26 cellular contexts compared by ENCODE assay signal in genomic region chr12:93319523-93320045, GRCh38. TPM values are rescaled to one million over a fixed set of nuclear protein-coding genes. Genes with fewer than 3 reads are reported as not detected.
A peak's percentile ranks its signal among the peaks of the same experiment; 100 is the strongest.
DNase-seq lines count a peak whose midpoint lies in the region; ATAC-seq, FAIRE-seq and TF ChIP-seq lines count a peak whose summit lies in the region.
"Had no signal": no experiment of that assay in that cellular context is flagged by ENCODE, and none has a peak within 500 bp of the region (broad histone marks: within the 10 kb centered on the region; RNA-seq: fewer than 3 reads in every experiment).

No MANE protein-coding gene starts in this region.

- H3K4me2 ChIP-seq in K562 (ENCODE audit: insufficient read depth, low read length) = no peak overlapping the region; the same call in 1 of the 2 replicates

- H4K20me1 ChIP-seq in K562 (replicated peaks; ENCODE audit: control insufficient read depth, insufficient read depth, low read length) = no peaks in the 10 kb centered on the region

- BruUV-seq in K562 (replicated peaks; lab: Mats Ljungman, UMichigan) = no TSS peak

- TF ChIP-seq EP300 in K562 (IDR thresholded peaks at IDR 0.05; ENCODE audit: low read length) = no peak

- intact Hi-C loops in K562 (cut with micrococcal nuclease) = loop anchor here (5.0 to 10.0 kb wide), 4 partner anchors 77 to 535 kb away; partner anchors contain the start of gene EEA1

- TF ChIP-seq POLR2A in NB4 (IDR thresholded peaks at IDR 0.05; ENCODE audit: extremely low read depth, insufficient read length) (no peak), K562 (conservative IDR thresholded peaks at IDR 0.05) (no peak)

- 63% methylated on average over 5 of the region's 5 CpGs for WGBS in K562 (ENCODE audit: insufficient coverage, low coverage, missing lambda C conversion rate)

- H3K9me1 ChIP-seq in K562 (ENCODE audit: control insufficient read depth, insufficient read depth, low read length) = no peaks in the 10 kb centered on the region

- H3K9me3 ChIP-seq in K562 (replicated peaks; ENCODE audit: control insufficient read depth, insufficient read depth, low read depth, low read length) = no peaks in the 10 kb centered on the region
- H3K9me3 ChIP-seq: left lung, right atrium auricular region, tibial artery had no signal

- no peak overlapping the region; the same call in 2 of the 3 replicates for H3K27ac ChIP-seq in K562 (ENCODE audit: extremely low read depth, low read depth, low read length)
- H3K27ac ChIP-seq: brain microvascular endothelial cell, left lung, right atrium auricular region, tibial artery had no signal

- H3K4me3 ChIP-seq in NB4 (ENCODE audit: low read depth, low read length) (no peak overlapping the region), K562 (no peak overlapping the region), retinal pigment epithelial cell (ENCODE audit: low read length) (no peak overlapping the region)
- H3K4me3 ChIP-seq: left lung, right atrium auricular region, tibial artery had no signal

- DNase-seq in GM03348 (ENCODE audit: low spot score) (peak; percentile 41), NB4 (ENCODE audit: low read depth) (peak; percentile 60), K562 (ENCODE audit: extremely low read depth in 1 of 4, low spot score in 3 of 4) (no peak), retinal pigment epithelial cell (ENCODE audit: low read depth) (peak; percentile 39), GM13977 (ENCODE audit: low spot score) (no peak)
- DNase-seq in stimulated activated CD4-positive, alpha-beta T cell treated with anti-CD3 and anti-CD28 coated beads, Interleukin-15, amount 100 ng/mL, for 24 hours = no peak
- DNase-seq: activated CD4-positive, alpha-beta T cell treated with anti-CD3 and anti-CD28 coated beads for 36 hours; activated gamma-delta T cell treated with Interleukin-2 at 50 U/mL for 16 hours; activated T-cell treated with anti-CD3 and anti-CD28 coated beads, Interleukin-2, amount 50 U/mL, for 24 hours; brain microvascular endothelial cell; CD8-positive, alpha-beta T cell; effector CD8-positive, alpha-beta T cell; GDM1; H9; hypothalamus; KG1; left lung; mesendoderm; naive thymus-derived CD4-positive, alpha-beta T cell; NCI-H1092 treated with DMSO at 0.1 percent for 48 hours; NCI-H2029 treated with DMSO at 0.1 percent for 48 hours; NK-92 treated with Interleukin-12 subunit alpha and Interleukin-12 subunit beta, amount 100 ng/mL, for 24 hours; stimulated activated naive CD8-positive, alpha-beta T cell treated with anti-CD3 and anti-CD28 coated beads, Interleukin-15, amount 100 ng/mL, for 72 hours; tibial artery had no signal

- peaks cover 7% of the 10 kb centered on the region; the same call in 2 of the 3 replicates for H3K79me2 ChIP-seq in K562 (ENCODE audit: control insufficient read depth, insufficient read depth, low read length)

- POLR2A ChIA-PET in K562 (lab: Yijun Ruan, JAX) = interaction anchor here (0.7 to 1.1 kb wide), 5 partner anchors 11 to 54 kb away, joined by 3 to 4 read pairs (median 3); no protein-coding TSS in a partner anchor

- FAIRE-seq in K562 (lab: Jason Lieb, UNC) = no peak

- peaks cover 17 to 45% of the 10 kb centered on the region in 2 experiments for H3K4me1 ChIP-seq in K562 (replicated peaks in 1 of 2; ENCODE audit: control insufficient read depth in 2 of 2, insufficient read depth in 2 of 2, low read length in 2 of 2)
- H3K4me1 ChIP-seq: left lung had no signal

- no peaks in the 10 kb centered on the region for H3K36me3 ChIP-seq in K562 (ENCODE audit: control insufficient read depth, insufficient read depth, low read length)
- H3K36me3 ChIP-seq: brain microvascular endothelial cell, left lung, right atrium auricular region, tibial artery had no signal

- ATAC-seq in K562 = no peak
- ATAC-seq in GM19023 (IDR thresholded peaks at IDR 0.05; ENCODE audit: unreplicated experiment) = no peak
- ATAC-seq: activated CD4-positive, alpha-beta T cell treated with anti-CD3 and anti-CD28 coated beads for 36 hours; CD8-positive, alpha-beta T cell; left lung; naive thymus-derived CD4-positive, alpha-beta T cell; stimulated activated naive CD8-positive, alpha-beta T cell treated with anti-CD3 and anti-CD28 coated beads, Interleukin-15, amount 100 ng/mL, for 72 hours had no signal

- in situ Hi-C loops in K562 (cut with MboI) (no loop called here), GM13977 (cut with MboI; ENCODE audit: low pct_unique_long_range_greater_than_20kb, low sequenced_read_pairs, unreplicated experiment) (no loop called here)

- no peak for TF ChIP-seq RAD21 in K562 (CRISPR knock-in tag; conservative IDR thresholded peaks at IDR 0.05 in 1 of 2, IDR thresholded peaks at IDR 0.05 in 1 of 2)

- CTCF ChIA-PET in K562 (lab: Yijun Ruan, JAX; ENCODE audit: low intra/inter-chr PET ratio) = no interaction called here

- TF ChIP-seq CTCF in NB4 (IDR thresholded peaks at IDR 0.05; ENCODE audit: low read depth, low read length) = no peak
- no peak for TF ChIP-seq CTCF in K562 (IDR thresholded peaks at IDR 0.05 in 2 of 3, conservative IDR thresholded peaks at IDR 0.05 in 1 of 3; ENCODE audit: insufficient read depth in 2 of 3, low read depth in 1 of 3, low read length in 3 of 3)
- TF ChIP-seq CTCF in retinal pigment epithelial cell (conservative IDR thresholded peaks at IDR 0.05; ENCODE audit: low read depth, low read length) = no peak
- no peak for TF ChIP-seq CTCF in GM13977 (IDR thresholded peaks at IDR 0.05; ENCODE audit: extremely low read depth, insufficient read depth, missing control alignments)

- H3K9ac ChIP-seq in K562 (ENCODE audit: insufficient read depth in 1 of 2, low read depth in 2 of 2, low read length in 2 of 2) = no peak overlapping the region

- H3K27me3 ChIP-seq in K562 (ENCODE audit: control insufficient read depth in 2 of 2, insufficient read depth in 2 of 2, low read length in 2 of 2) = no peaks in the 10 kb centered on the region
- H3K27me3 ChIP-seq: brain microvascular endothelial cell, left lung, right atrium auricular region, tibial artery had no signal

- peak overlapping the region; percentile 1 for H2AFZ ChIP-seq in K562 (ENCODE audit: low read depth, low read length)

TF ChIP-seq in K562, 482 proteins besides CTCF, POLR2A, EP300 and RAD21 (continues in another document):
- no peak for TF ChIP-seq CBX2 (IDR thresholded peaks at IDR 0.05; ENCODE audit: insufficient read depth, low read length, poor library complexity, severe bottlenecking)
- no peak for TF ChIP-seq RAD51 (IDR thresholded peaks at IDR 0.05; ENCODE audit: borderline replicate concordance, low read depth)
- no peak for TF ChIP-seq NCOA6 (IDR thresholded peaks at IDR 0.05)
- no peak for TF ChIP-seq STAT5A (IDR thresholded peaks at IDR 0.05; ENCODE audit: borderline replicate concordance, low read length)
- no peak for TF ChIP-seq MAFG (tag; conservative IDR thresholded peaks at IDR 0.05)
- TF ChIP-seq ZNF589 (CRISPR knock-in tag; IDR thresholded peaks at IDR 0.05; ENCODE audit: low read depth) = peak; percentile 27; the same call in 1 of the 2 replicates
- TF ChIP-seq C11orf30 (IDR thresholded peaks at IDR 0.05; ENCODE audit: low read depth) = peak; percentile 29; the same call in 1 of the 2 replicates
- TF ChIP-seq HOMEZ (CRISPR knock-in tag; IDR thresholded peaks at IDR 0.05) = no peak
- no peak for TF ChIP-seq ID3 (CRISPR knock-in tag; IDR thresholded peaks at IDR 0.05)
- TF ChIP-seq ID3 (tag; IDR thresholded peaks at IDR 0.05) = no peak
- no peak for TF ChIP-seq CEBPB (tag; IDR thresholded peaks at IDR 0.05)

RNA-seq across cellular contexts. Expression of gene NUDT4, which starts 58.1 kb away (rescaled TPM):
- 29.5 and 81.9 TPM in 2 replicates for total RNA-seq in K562 (2011; cell fraction: chromatin; rRNA removed; ENCODE audit: low replicate concordance)
- 29.0 and 33.4 TPM in 2 replicates for total RNA-seq in K562 (2011; cell fraction: nucleolus; rRNA removed)
- total RNA-seq in K562 (2011; cell fraction: nucleoplasm; rRNA removed) = 63.9 and 138 TPM in 2 replicates
- total RNA-seq in K562 (2014; rRNA removed) (87.5 and 102 TPM in 2 replicates), K562 (2014; rRNA removed; fragmentation: Illumina TruSeq; extraction: Trizol) (158 and 187 TPM in 2 replicates), K562 (2015; rRNA removed; fragmentation: Illumina TruSeq; extraction: Trizol) (87.4 and 99.2 TPM in 2 replicates), K562 (2021) (132 and 147 TPM in 2 replicates)
- polyA plus RNA-seq in K562 (2011; rRNA removed) (112 and 164 TPM in 2 replicates), K562 (2014; fragmentation: Illumina TruSeq; extraction: Trizol) (116 and 128 TPM in 2 replicates), K562 (2014; fragmentation: Nextera tagmentation; extraction: Ambion mirVana) (10 to 100 TPM; 38.1 to 60.2 TPM), K562 (2014; rRNA removed) (84.6 and 94.2 TPM in 2 replicates)
- 57.9 and 68.4 TPM in 2 replicates for polyA plus RNA-seq in K562 (2011; cell fraction: cytosol; rRNA removed)
- polyA plus RNA-seq in K562 (2011; cell fraction: nucleus; rRNA removed) = 14.0 and 27.3 TPM in 2 replicates
- 64.5 and 88.2 TPM in 2 replicates for polyA plus RNA-seq in K562 (2012)
- polyA minus RNA-seq in K562 (2011; rRNA and poly(A)+ RNA removed) = 147 and 162 TPM in 2 replicates
- 62.3 and 75.6 TPM in 2 replicates for polyA minus RNA-seq in K562 (2011; cell fraction: cytosol; rRNA and poly(A)+ RNA removed)
- 27.5 and 37.5 TPM in 2 replicates for polyA minus RNA-seq in K562 (2011; cell fraction: nucleus; rRNA and poly(A)+ RNA removed)

Comparison
In these comparisons a context has a peak if more than half of its experiments do, and no peak if none do; other contexts are left out.
1. DNase-seq: peak in GM03348 (single experiment), NB4 (single experiment) and retinal pigment epithelial cell (single experiment); none in K562 (0 of 4), GM13977 (single experiment) and stimulated activated CD4-positive, alpha-beta T cell treated with anti-CD3 and anti-CD28 coated beads, Interleukin-15, amount 100 ng/mL, for 24 hours (single experiment).